ENCODE assay signal across 25 cellular contexts in genomic region chr11:125020342-125020741, GRCh38.
"Had no signal": no experiment of that assay in that cellular context is flagged by ENCODE, and none has a peak within 500 bp of the region (broad histone marks: within the 10 kb centered on the region; RNA-seq: fewer than 3 reads in every experiment).

No MANE protein-coding gene starts in this region.

- H3K79me2 ChIP-seq: parathyroid adenoma had no signal

- H3K9me3 ChIP-seq: esophagus squamous epithelium, psoas muscle, testis, tibial nerve, upper lobe of right lung, vagina had no signal

- H2AFZ ChIP-seq: neural progenitor cell, parathyroid adenoma had no signal

- H3K4me3 ChIP-seq: esophagus squamous epithelium, left ventricle myocardium inferior, lung, neural progenitor cell, psoas muscle, spleen, testis, tibial nerve, upper lobe of right lung, vagina had no signal

- H3K36me3 Mint-ChIP-seq: natural killer cell treated with Interleukin-12 subunit alpha and Interleukin-12 subunit beta and Interleukin-15 and Interleukin-18, amount 100 ng/mL, for 72 hours; neural progenitor cell; stimulated activated memory B cell treated with anti-CD40 and anti-IgM and Interleukin-4, amounts not matched to agents 10 μg/mL and 1 μg/mL and 100 μg/mL, for 72 hours had no signal

- H3K4me1 ChIP-seq: esophagus squamous epithelium, foreskin keratinocyte, left ventricle myocardium inferior, neural progenitor cell, parathyroid adenoma, psoas muscle, spleen, testis, tibial nerve, upper lobe of right lung, vagina had no signal

- H3K4me3 Mint-ChIP-seq: immature natural killer cell; natural killer cell treated with Interleukin-12 subunit alpha and Interleukin-12 subunit beta and Interleukin-15 and Interleukin-18, amount 100 ng/mL, for 72 hours; neural progenitor cell; stimulated activated memory B cell treated with anti-CD40 and anti-IgM and Interleukin-4, amounts not matched to agents 10 μg/mL and 1 μg/mL and 100 μg/mL, for 72 hours; stimulated activated naive CD8-positive, alpha-beta T cell treated with anti-CD3 and anti-CD28 coated beads, Interleukin-15, Interleukin-2, amounts not matched to agents 100 ng/mL and 50 ng/mL, for 24 hours had no signal

- DNase-seq: dermis blood vessel endothelial cell; esophagus squamous epithelium; foreskin keratinocyte; immature natural killer cell; left ventricle myocardium inferior; mesenchymal stem cell; midbrain; nucleus accumbens; psoas muscle; retina; spleen; stimulated activated CD4-positive, alpha-beta T cell treated with anti-CD3 and anti-CD28 coated beads, Interleukin-15, amount 100 ng/mL, for 24 hours; stimulated activated CD4-positive, alpha-beta T cell treated with anti-CD3 and anti-CD28 coated beads, Interleukin-1b, Interleukin-23, amount 100 ng/mL, for 48 hours; stimulated activated CD4-positive, alpha-beta T cell treated with anti-CD3 and anti-CD28 coated beads, Interleukin-4, amount 100 ng/mL, for 24 hours; testis; upper lobe of right lung had no signal

- H3K4me1 Mint-ChIP-seq: immature natural killer cell; neural progenitor cell; stimulated activated memory B cell treated with anti-CD40 and anti-IgM and Interleukin-4, amounts not matched to agents 10 μg/mL and 1 μg/mL and 100 μg/mL, for 72 hours had no signal

- H3K27ac ChIP-seq: esophagus squamous epithelium, foreskin keratinocyte, left ventricle myocardium inferior, neural progenitor cell, parathyroid adenoma, psoas muscle, spleen, testis, tibial nerve, upper lobe of right lung, vagina had no signal

- H3K36me3 ChIP-seq: esophagus squamous epithelium, left ventricle myocardium inferior, neural progenitor cell, spleen, tibial nerve, upper lobe of right lung, vagina had no signal

- ATAC-seq: foreskin keratinocyte; natural killer cell treated with Interleukin-12 subunit alpha and Interleukin-12 subunit beta and Interleukin-15 and Interleukin-18, amount 100 ng/mL, for 72 hours; psoas muscle; sciatic nerve; stimulated activated memory B cell treated with anti-CD40 and anti-IgM and Interleukin-4, amounts not matched to agents 10 μg/mL and 1 μg/mL and 100 μg/mL, for 72 hours; upper lobe of right lung had no signal

- H3K4me2 ChIP-seq: neural progenitor cell had no signal

- H3K27me3 Mint-ChIP-seq: natural killer cell treated with Interleukin-12 subunit alpha and Interleukin-12 subunit beta and Interleukin-15 and Interleukin-18, amount 100 ng/mL, for 72 hours; stimulated activated memory B cell treated with anti-CD40 and anti-IgM and Interleukin-4, amounts not matched to agents 10 μg/mL and 1 μg/mL and 100 μg/mL, for 72 hours; stimulated activated naive CD8-positive, alpha-beta T cell treated with anti-CD3 and anti-CD28 coated beads, Interleukin-15, Interleukin-2, amounts not matched to agents 100 ng/mL and 50 ng/mL, for 24 hours had no signal

- H3K27ac Mint-ChIP-seq: immature natural killer cell; natural killer cell treated with Interleukin-12 subunit alpha and Interleukin-12 subunit beta and Interleukin-15 and Interleukin-18, amount 100 ng/mL, for 72 hours; neural progenitor cell; stimulated activated memory B cell treated with anti-CD40 and anti-IgM and Interleukin-4, amounts not matched to agents 10 μg/mL and 1 μg/mL and 100 μg/mL, for 72 hours; stimulated activated naive CD8-positive, alpha-beta T cell treated with anti-CD3 and anti-CD28 coated beads, Interleukin-15, Interleukin-2, amounts not matched to agents 100 ng/mL and 50 ng/mL, for 24 hours had no signal

- H3K27me3 ChIP-seq: esophagus squamous epithelium, foreskin keratinocyte, neural progenitor cell, spleen, testis, tibial nerve, upper lobe of right lung, vagina had no signal

- H3K9me3 Mint-ChIP-seq: immature natural killer cell; natural killer cell treated with Interleukin-12 subunit alpha and Interleukin-12 subunit beta and Interleukin-15 and Interleukin-18, amount 100 ng/mL, for 72 hours; neural progenitor cell; stimulated activated memory B cell treated with anti-CD40 and anti-IgM and Interleukin-4, amounts not matched to agents 10 μg/mL and 1 μg/mL and 100 μg/mL, for 72 hours; stimulated activated naive CD8-positive, alpha-beta T cell treated with anti-CD3 and anti-CD28 coated beads, Interleukin-15, Interleukin-2, amounts not matched to agents 100 ng/mL and 50 ng/mL, for 24 hours had no signal
